ENCODE assay signal across 1 cellular context in the genomic region with DNA sequence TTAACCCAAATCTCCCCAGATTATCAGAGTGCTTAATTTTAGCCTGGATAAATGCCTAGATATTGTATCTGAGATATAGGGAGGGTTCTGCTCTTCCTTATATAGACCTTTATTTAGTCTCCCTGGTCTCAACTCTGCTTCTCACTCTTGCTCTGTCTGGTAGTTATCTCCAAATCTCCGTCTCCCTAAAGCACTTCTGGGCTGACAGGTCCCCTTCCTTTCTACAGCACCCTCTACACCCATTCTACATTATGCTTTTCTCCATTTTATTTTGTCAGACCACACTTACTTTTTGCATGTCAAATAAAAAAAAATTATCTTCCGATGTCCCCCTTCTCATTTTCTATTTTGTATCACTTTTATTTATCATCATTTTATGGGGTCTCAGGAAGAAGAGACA.
TF ChIP-seq lines count a peak whose summit lies in the region.

No MANE protein-coding gene starts in this region.

TF ChIP-seq in IMR-90, 13 proteins besides CTCF, POLR2A, EP300 and RAD21 (continued from another document):
- TF ChIP-seq MXI1 (IDR thresholded peaks at IDR 0.05; ENCODE audit: borderline replicate concordance, low read depth, low read length) (no peak), RFX5 (IDR thresholded peaks at IDR 0.05; ENCODE audit: low read depth, low read length) (no peak), MAFK (IDR thresholded peaks at IDR 0.05; ENCODE audit: low read depth, low read length) (no peak), SMC3 (IDR thresholded peaks at IDR 0.05; ENCODE audit: low read depth, low read length) (no peak), FOS (IDR thresholded peaks at IDR 0.05; ENCODE audit: low read depth, low read length) (no peak)
